1 cellular context compared by ENCODE assay signal in genomic region chr7:27251513-27252306, GRCh38.
TF ChIP-seq lines count a peak whose summit lies in the region.

No MANE protein-coding gene starts in this region.

TF ChIP-seq in GM23338, 12 proteins besides CTCF, POLR2A, EP300 and RAD21 (continued from another document):
- TF ChIP-seq ZNF462 (CRISPR knock-in tag; IDR thresholded peaks at IDR 0.05), result no peak
- peak; percentile 94 for TF ChIP-seq EZH2phosphoT487 (IDR thresholded peaks at IDR 0.05; ENCODE audit: unreplicated experiment)
- no peak for TF ChIP-seq POLR2AphosphoS5 (IDR thresholded peaks at IDR 0.05; ENCODE audit: low read depth)
- TF ChIP-seq ZNF331 (CRISPR knock-in tag; IDR thresholded peaks at IDR 0.05; ENCODE audit: low read depth), result no peak
- TF ChIP-seq ZNF114 (CRISPR knock-in tag; IDR thresholded peaks at IDR 0.05), result no peak
- TF ChIP-seq CREB1 (CRISPR knock-in tag; IDR thresholded peaks at IDR 0.05; ENCODE audit: low read depth), result no peak
TF ChIP-seq in GM23338: peak in this region for 2.
